In genomic region chr12:102962986-102963385, GRCh38 we compare ENCODE assay signal across 22 cellular contexts. TPM values are rescaled to one million over a fixed set of nuclear protein-coding genes. Genes with fewer than 3 reads are reported as not detected.
"Had no signal": no experiment of that assay in that cellular context is flagged by ENCODE, and none has a peak within 500 bp of the region (broad histone marks: within the 10 kb centered on the region; RNA-seq: fewer than 3 reads in every experiment).

No MANE protein-coding gene starts in this region.

- H3K27ac Mint-ChIP-seq: activated CD4-positive, alpha-beta T cell treated with anti-CD3 and anti-CD28 coated beads, Interleukin-2, amount 10 ng/mL, durations not matched to agents 24 days and 14 days; activated CD8-positive, alpha-beta T cell treated with anti-CD3 and anti-CD28 coated beads, Interleukin-2, amount 10 ng/mL, durations not matched to agents 7 days and 5 days; activated T-helper 1 cell treated with anti-CD3 and anti-CD28 coated beads, Interleukin-12 subunit alpha, Interleukin-12 subunit beta, Interleukin-2, Interleukin-4 antibody, amounts not matched to agents 30 ng/mL and 10 ng/mL and 1 ng/mL, durations not matched to agents 14 hours and 24 hours and 36 hours; mesothelial cell of epicardium had no signal

- H3K4me3 Mint-ChIP-seq: activated CD8-positive, alpha-beta T cell treated with anti-CD3 and anti-CD28 coated beads, Interleukin-2, amount 10 ng/mL, durations not matched to agents 7 days and 5 days; activated T-helper 1 cell treated with anti-CD3 and anti-CD28 coated beads, Interleukin-12 subunit alpha, Interleukin-12 subunit beta, Interleukin-2, Interleukin-4 antibody, amounts not matched to agents 30 ng/mL and 10 ng/mL and 1 ng/mL, durations not matched to agents 14 hours and 24 hours and 36 hours; mesothelial cell of epicardium had no signal

- H3K27me3 ChIP-seq: testis had no signal

- H2AFZ ChIP-seq: parathyroid adenoma had no signal

- H3K4me1 ChIP-seq: parathyroid adenoma had no signal

- H3K79me2 ChIP-seq: parathyroid adenoma had no signal

- DNase-seq: activated CD4-positive, alpha-beta T cell treated with anti-CD3 and anti-CD28 coated beads, Interleukin-2, amount 10 ng/mL, durations not matched to agents 24 days and 14 days; activated CD4-positive, CD25-positive, alpha-beta regulatory T cell; activated CD8-positive, alpha-beta memory T cell treated with anti-CD3 and anti-CD28 coated beads, Interleukin-2, amount 50 U/mL, for 48 hours; activated CD8-positive, alpha-beta T cell treated with anti-CD3 and anti-CD28 coated beads, Interleukin-2, amount 10 ng/mL, durations not matched to agents 7 days and 5 days; gastrocnemius medialis; heart right ventricle; left colon; lower lobe of right lung; sigmoid colon; spleen; stimulated activated CD4-positive, alpha-beta T cell treated with anti-CD3 and anti-CD28 coated beads, Interleukin-1b, Interleukin-23, amount 100 ng/mL, for 48 hours; stomach; testis; upper lobe of left lung had no signal

- H3K9ac ChIP-seq: parathyroid adenoma had no signal

- H3K9me3 ChIP-seq: gastrocnemius medialis, testis had no signal

- H3K27ac ChIP-seq: epithelial cell of prostate, gastrocnemius medialis, heart right ventricle, lower lobe of right lung, parathyroid adenoma, sigmoid colon, spleen, stomach, testis, upper lobe of left lung had no signal

- ATAC-seq: activated CD8-positive, alpha-beta T cell treated with anti-CD3 and anti-CD28 coated beads, Interleukin-2, amount 10 ng/mL, durations not matched to agents 7 days and 5 days; gastrocnemius medialis; heart right ventricle; left colon; lower lobe of right lung had no signal

RNA-seq across cellular contexts. Expression of gene ASCL1, which starts 5.5 kb away (rescaled TPM):
- total RNA-seq: activated CD8-positive, alpha-beta T cell treated with anti-CD3 and anti-CD28 coated beads, Interleukin-2, amount 10 ng/mL, durations not matched to agents 7 days and 5 days; astrocyte; dermis microvascular lymphatic vessel endothelial cell; heart right ventricle; mesothelial cell of epicardium; myocyte; spleen; T-helper 2 cell treated with Interferon-gamma antibody and Interleukin-4, amounts not matched to agents 100 ng/mL and 5 ng/mL, for 36 hours had no signal

RNA-seq across cellular contexts. Expression of gene PAH, which starts 45.9 kb away (rescaled TPM):
- total RNA-seq: activated CD4-positive, alpha-beta T cell treated with anti-CD3 and anti-CD28 coated beads, Interleukin-2, amount 10 ng/mL, durations not matched to agents 24 days and 14 days; activated CD8-positive, alpha-beta T cell treated with anti-CD3 and anti-CD28 coated beads, Interleukin-2, amount 10 ng/mL, durations not matched to agents 7 days and 5 days; activated T-helper 1 cell treated with anti-CD3 and anti-CD28 coated beads, Interleukin-12 subunit alpha, Interleukin-12 subunit beta, Interleukin-2, Interleukin-4 antibody, amounts not matched to agents 30 ng/mL and 10 ng/mL and 1 ng/mL, durations not matched to agents 14 hours and 24 hours and 36 hours; astrocyte; dermis microvascular lymphatic vessel endothelial cell; heart right ventricle; left colon; lower lobe of right lung; mesothelial cell of epicardium; myocyte; spleen; T-helper 2 cell treated with Interferon-gamma antibody and Interleukin-4, amounts not matched to agents 100 ng/mL and 5 ng/mL, for 36 hours had no signal
